Comparison of ENCODE assay signal across 23 cellular contexts in the genomic region with DNA sequence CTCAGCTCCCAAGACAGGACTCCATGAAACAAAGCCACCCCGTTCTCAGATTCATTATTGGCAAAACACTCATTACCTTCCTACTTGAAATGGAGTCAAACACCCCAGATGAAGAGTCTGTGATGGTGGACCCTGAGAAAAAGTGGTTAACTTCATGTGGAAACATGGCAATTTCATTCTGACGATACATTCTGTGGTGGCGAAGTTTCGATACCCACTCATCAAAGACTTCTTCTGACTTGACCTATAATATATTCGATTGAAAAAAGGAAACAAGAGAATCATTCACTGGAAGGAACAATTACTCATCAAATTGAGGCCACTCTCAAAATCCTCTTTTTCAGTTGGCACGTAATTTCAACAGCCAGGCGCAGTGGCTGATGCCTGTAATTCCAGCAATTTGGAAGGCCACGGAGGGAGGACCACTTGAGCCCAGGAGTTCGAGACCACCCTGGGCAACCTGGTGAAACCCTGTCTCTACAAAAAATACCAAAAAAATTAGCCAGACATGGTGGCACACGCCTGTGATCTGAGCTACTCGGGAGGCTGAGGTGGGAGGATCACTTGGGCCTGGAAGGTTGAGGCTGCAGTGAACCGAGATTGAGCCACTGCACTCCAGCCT.
DNase-seq lines count a peak whose midpoint lies in the region; TF ChIP-seq lines count a peak whose summit lies in the region.
"Had no signal": no experiment of that assay in that cellular context is flagged by ENCODE, and none has a peak within 500 bp of the region (broad histone marks: within the 10 kb centered on the region; RNA-seq: fewer than 3 reads in every experiment).

No MANE protein-coding gene starts in this region.

- H3K9me3 Mint-ChIP-seq in T-helper 1 cell treated with Interleukin-12 subunit alpha and Interleukin-12 subunit beta and Interleukin-4 antibody, amounts not matched to agents 30 μg/mL and 1 μg/mL, for 36 hours = no peaks in the 10 kb centered on the region
- no peaks in the 10 kb centered on the region for H3K9me3 Mint-ChIP-seq in activated naive CD4-positive, alpha-beta T cell treated with anti-CD3 and anti-CD28 coated beads, Interleukin-2, amount 50 U/mL, for 24 hours
- H3K9me3 Mint-ChIP-seq: immature natural killer cell had no signal

- TF ChIP-seq EP300 in sigmoid colon (IDR thresholded peaks at IDR 0.05) = no peak

- intact Hi-C loops in sigmoid colon (cut with DNase I) = no loop called here

- TF ChIP-seq POLR2A in sigmoid colon (IDR thresholded peaks at IDR 0.05) = no peak

- peak; percentile 21 for DNase-seq in activated T-cell treated with anti-CD3 and anti-CD28 coated beads for 48 hours (ENCODE audit: low read depth)
- no peak for DNase-seq in activated T-cell treated with anti-CD3 and anti-CD28 coated beads, Interleukin-2, amount 50 U/mL, for 1 hour
- DNase-seq in stimulated activated CD8-positive, alpha-beta memory T cell treated with anti-CD3 and anti-CD28 coated beads, Interleukin-4, amount 100 ng/mL, for 48 hours = peak; percentile 45
- DNase-seq in glomerular visceral epithelial cell (ENCODE audit: extremely low spot score) = no peak
- no peak for DNase-seq in HPDE6-E6E7 (ENCODE audit: extremely low spot score)
- DNase-seq in sigmoid colon = no peak
- DNase-seq: activated CD8-positive, alpha-beta memory T cell treated with anti-CD3 and anti-CD28 coated beads for 24 hours; DMS 273 treated with DMSO at 0.1 percent for 48 hours; GDM1; GOT3; heart right ventricle; immature natural killer cell; left ventricle myocardium superior; NCI-H1048; NCI-H2081 treated with DMSO at 0.1 percent for 48 hours; NCI-H510A treated with DMSO at 0.1 percent for 48 hours; thyroid gland had no signal

- TF ChIP-seq CTCF in sigmoid colon (IDR thresholded peaks at IDR 0.05) = no peak

- no peak overlapping the region for H3K4me3 Mint-ChIP-seq in T-helper 1 cell treated with Interleukin-12 subunit alpha and Interleukin-12 subunit beta and Interleukin-4 antibody, amounts not matched to agents 30 μg/mL and 1 μg/mL, for 36 hours
- peak overlapping the region; percentile 2 for H3K4me3 Mint-ChIP-seq in activated naive CD4-positive, alpha-beta T cell treated with anti-CD3 and anti-CD28 coated beads, Interleukin-2, amount 50 U/mL, for 24 hours
- H3K4me3 Mint-ChIP-seq: immature natural killer cell had no signal

- H3K27me3 Mint-ChIP-seq in T-helper 1 cell treated with Interleukin-12 subunit alpha and Interleukin-12 subunit beta and Interleukin-4 antibody, amounts not matched to agents 30 μg/mL and 1 μg/mL, for 36 hours (ENCODE audit: low read depth) = no peaks in the 10 kb centered on the region
- no peaks in the 10 kb centered on the region for H3K27me3 Mint-ChIP-seq in activated naive CD4-positive, alpha-beta T cell treated with anti-CD3 and anti-CD28 coated beads, Interleukin-2, amount 50 U/mL, for 24 hours

- H3K36me3 Mint-ChIP-seq in T-helper 1 cell treated with Interleukin-12 subunit alpha and Interleukin-12 subunit beta and Interleukin-4 antibody, amounts not matched to agents 30 μg/mL and 1 μg/mL, for 36 hours (ENCODE audit: low read depth) = peaks cover 77% of the 10 kb centered on the region
- H3K36me3 Mint-ChIP-seq in activated naive CD4-positive, alpha-beta T cell treated with anti-CD3 and anti-CD28 coated beads, Interleukin-2, amount 50 U/mL, for 24 hours = peaks cover 49% of the 10 kb centered on the region

- H3K4me1 Mint-ChIP-seq in T-helper 1 cell treated with Interleukin-12 subunit alpha and Interleukin-12 subunit beta and Interleukin-4 antibody, amounts not matched to agents 30 μg/mL and 1 μg/mL, for 36 hours (ENCODE audit: low read depth) = peaks cover 30% of the 10 kb centered on the region
- peaks cover 23% of the 10 kb centered on the region for H3K4me1 Mint-ChIP-seq in activated naive CD4-positive, alpha-beta T cell treated with anti-CD3 and anti-CD28 coated beads, Interleukin-2, amount 50 U/mL, for 24 hours

- H3K4me1 ChIP-seq in sigmoid colon = no peaks in the 10 kb centered on the region
- H3K4me1 ChIP-seq: thyroid gland had no signal

- no peak overlapping the region for H3K4me3 ChIP-seq in sigmoid colon
- H3K4me3 ChIP-seq: coronary artery, heart right ventricle, thyroid gland had no signal

- no peaks in the 10 kb centered on the region for H3K36me3 ChIP-seq in sigmoid colon
- H3K36me3 ChIP-seq: neutrophil, thyroid gland had no signal

- no peaks in the 10 kb centered on the region for H3K9me3 ChIP-seq in sigmoid colon
- H3K9me3 ChIP-seq: heart right ventricle, neutrophil, thyroid gland had no signal

- H3K27me3 ChIP-seq in sigmoid colon = no peaks in the 10 kb centered on the region
- H3K27me3 ChIP-seq: heart right ventricle, neutrophil, thyroid gland had no signal

- no peak overlapping the region for H3K27ac ChIP-seq in sigmoid colon
- H3K27ac ChIP-seq: C4-2B, coronary artery, heart right ventricle, KMS-11, neutrophil, thyroid gland had no signal

- 91 to 93% methylated on average over 12 of the region's 12 CpGs for WGBS in sigmoid colon, 2 donors

- peak overlapping the region; percentile 19 for H3K27ac Mint-ChIP-seq in T-helper 1 cell treated with Interleukin-12 subunit alpha and Interleukin-12 subunit beta and Interleukin-4 antibody, amounts not matched to agents 30 μg/mL and 1 μg/mL, for 36 hours
- H3K27ac Mint-ChIP-seq in activated naive CD4-positive, alpha-beta T cell treated with anti-CD3 and anti-CD28 coated beads, Interleukin-2, amount 50 U/mL, for 24 hours = peak overlapping the region; percentile 10
- H3K27ac Mint-ChIP-seq: immature natural killer cell had no signal

Comparison
In these comparisons a context has a peak if more than half of its experiments do, and no peak if none do; other contexts are left out.
1. DNase-seq: peak in activated T-cell treated with anti-CD3 and anti-CD28 coated beads for 48 hours (single experiment) and stimulated activated CD8-positive, alpha-beta memory T cell treated with anti-CD3 and anti-CD28 coated beads, Interleukin-4, amount 100 ng/mL, for 48 hours (single experiment); none in activated T-cell treated with anti-CD3 and anti-CD28 coated beads, Interleukin-2, amount 50 U/mL, for 1 hour (single experiment), glomerular visceral epithelial cell (single experiment), HPDE6-E6E7 (single experiment) and sigmoid colon (single experiment).